Comparison of ENCODE assay signal across 8 cellular contexts in genomic region chr20:37095609-37096414, GRCh38. TPM values are rescaled to one million over a fixed set of nuclear protein-coding genes. Genes with fewer than 3 reads are reported as not detected.
DNase-seq lines count a peak whose midpoint lies in the region; ATAC-seq and TF ChIP-seq lines count a peak whose summit lies in the region.

RBL1 (minus strand) TSS chr20:37095997; CDS start chr20:37095928, 69 bp downstream.

- H3K4me3 ChIP-seq in AG09309 (ENCODE audit: control insufficient read depth, low read depth, low read length), result peak within 1 kb of the TSS; percentile 85

- ATAC-seq in GM19043 (IDR thresholded peaks at IDR 0.05; ENCODE audit: low read depth, unreplicated experiment) (peak; percentile 52), HG03378 (IDR thresholded peaks at IDR 0.05; ENCODE audit: unreplicated experiment) (peak; percentile 70)

- peak within 1 kb of the TSS; percentile 69 for H3K27ac ChIP-seq in cingulate gyrus (ENCODE audit: low read depth, low read length)

- DNase-seq in AG09309 (ENCODE audit: low read depth) (peak; percentile 43), NCI-H460 (ENCODE audit: extremely low read depth, low read depth) (peak; percentile 71), kidney tubule cell (ENCODE audit: low spot score) (peak; percentile 85)
- peak; percentile 78 to 80 for DNase-seq in activated CD4-positive, alpha-beta T cell treated with anti-CD3 and anti-CD28 coated beads for 24 hours (ENCODE audit: low read depth in 2 of 2)
- peak; percentile 55 to 66 for DNase-seq in stimulated activated CD4-positive, alpha-beta T cell treated with anti-CD3 and anti-CD28 coated beads, Interleukin-1b, Interleukin-23, amount 100 ng/mL, for 1 hour (ENCODE audit: low read depth in 2 of 2)

- peak; percentile 43 for TF ChIP-seq CTCF in AG09309 (IDR thresholded peaks at IDR 0.05; ENCODE audit: control insufficient read depth, insufficient read depth, low read depth, low read length, missing control alignments)

RNA-seq across cellular contexts. Expression of gene RBL1, which starts in this region (rescaled TPM):
- 13.7 and 14.1 TPM in 2 replicates for total RNA-seq in NCI-H460 (2014; rRNA removed; shearing (Covaris generic))
- 6.4 and 12.2 TPM in 2 replicates for polyA plus RNA-seq in NCI-H460 (2014; cell fraction: nucleus; rRNA removed)

Comparison
In these comparisons a context has a peak if more than half of its experiments do, and no peak if none do; other contexts are left out.
1. Peak in every context shown above with its lines: DNase-seq, ATAC-seq, H3K4me3 ChIP-seq and H3K27ac ChIP-seq.